ENCODE assay signal across 10 cellular contexts in the genomic region with DNA sequence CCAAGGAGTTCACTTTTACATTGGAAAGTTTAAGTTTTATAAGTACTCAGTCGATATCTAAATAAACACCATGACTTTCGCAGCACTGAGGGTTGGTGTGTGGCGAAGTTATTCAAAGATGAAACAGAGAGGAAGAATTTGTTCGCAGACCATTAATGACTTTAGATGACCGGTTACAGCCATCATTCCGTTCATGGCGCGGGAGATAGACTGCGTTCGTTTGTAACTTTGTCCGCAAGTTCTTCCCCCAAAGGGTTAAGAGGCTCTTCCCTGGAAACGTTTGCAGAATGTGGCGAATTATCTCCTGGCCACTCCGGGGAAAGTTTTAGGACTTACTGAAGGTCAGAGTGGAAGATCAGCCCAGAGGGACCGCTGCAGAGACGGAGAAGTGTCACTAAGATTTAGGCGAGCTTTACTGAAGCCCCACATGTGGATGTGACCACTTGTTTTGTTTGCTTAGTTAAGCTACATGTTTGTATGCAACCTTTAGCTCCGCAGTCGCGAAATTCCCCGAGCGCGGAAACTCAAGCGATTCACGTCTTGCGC. TPM values are rescaled to one million over a fixed set of nuclear protein-coding genes. Genes with fewer than 3 reads are reported as not detected.
DNase-seq lines count a peak whose midpoint lies in the region; ATAC-seq and TF ChIP-seq lines count a peak whose summit lies in the region.
"Had no signal": no experiment of that assay in that cellular context is flagged by ENCODE, and none has a peak within 500 bp of the region (broad histone marks: within the 10 kb centered on the region; RNA-seq: fewer than 3 reads in every experiment).

No MANE protein-coding gene starts in this region.

- peak overlapping the region; percentile 39; the same call in 1 of the 2 replicates for H3K27ac ChIP-seq in HEK293 (ENCODE audit: extremely low read depth, low read depth, low read length)
- H3K27ac ChIP-seq in mesenchymal stem cell (ENCODE audit: low read length, poor library complexity, severe bottlenecking), result no peak overlapping the region
- H3K27ac ChIP-seq in prostate gland, result no peak overlapping the region
- H3K27ac ChIP-seq: skin epidermis, upper lobe of right lung had no signal

- no peak overlapping the region for H2BK120ac ChIP-seq in mesenchymal stem cell (ENCODE audit: low read depth, low read length)

- H3K27me3 Mint-ChIP-seq in central memory CD8-positive, alpha-beta T cell, result peaks cover 73% of the 10 kb centered on the region

- no peak overlapping the region for H3K14ac ChIP-seq in mesenchymal stem cell (ENCODE audit: low read length in 2 of 2)

- under 1% methylated on average over 25 of the region's 26 CpGs for WGBS in mesenchymal stem cell
- 12% methylated on average over 26 of the region's 26 CpGs for WGBS in prostate gland

- H2BK5ac ChIP-seq in mesenchymal stem cell (ENCODE audit: low read depth, low read length, poor library complexity, severe bottlenecking), result no peak overlapping the region

- no peak overlapping the region for H2AK5ac ChIP-seq in mesenchymal stem cell (ENCODE audit: low read length, severe bottlenecking)

- CTCF ChIA-PET in HEK293 (lab: Yijun Ruan, JAX), result interaction anchor here (0.6 to 5.1 kb wide), 35 partner anchors 9 to 529 kb away, joined by 3 to 56 read pairs (median 4); no protein-coding TSS in a partner anchor

- H2AFZ ChIP-seq in mesenchymal stem cell (ENCODE audit: low read depth, low read length), result no peak overlapping the region

- no peak overlapping the region for H2BK12ac ChIP-seq in mesenchymal stem cell (ENCODE audit: low read length in 2 of 2)

- H3K4me1 ChIP-seq in HEK293 (ENCODE audit: control insufficient read depth, insufficient read depth, low read length) (no peaks in the 10 kb centered on the region), mesenchymal stem cell (ENCODE audit: control insufficient read depth, insufficient read depth, low read depth, low read length) (peaks cover 9% of the 10 kb centered on the region), prostate gland (replicated peaks) (no peaks in the 10 kb centered on the region)

- ATAC-seq in central memory CD8-positive, alpha-beta T cell (replicated peaks; ENCODE audit: extremely low read depth, poor library complexity, severe bottlenecking), result no peak
- ATAC-seq in GM21367 (IDR thresholded peaks at IDR 0.05; ENCODE audit: unreplicated experiment), result no peak

- intact Hi-C loops in prostate gland (cut with DNase I), result loop anchor here (5.0 kb wide), 1 partner anchor 233 kb away; no protein-coding TSS in a partner anchor

- H3K9me3 ChIP-seq in HEK293 (ENCODE audit: control insufficient read depth, insufficient read depth, low read depth, low read length), result no peaks in the 10 kb centered on the region
- no peaks in the 10 kb centered on the region for H3K9me3 ChIP-seq in mesenchymal stem cell (ENCODE audit: control insufficient read depth, low read length)
- H3K9me3 ChIP-seq in prostate gland, result no peaks in the 10 kb centered on the region
- H3K9me3 ChIP-seq: upper lobe of right lung had no signal

- H3K4me3 ChIP-seq in AG10803 (ENCODE audit: low read length), result peak overlapping the region; percentile 70
- peak overlapping the region; percentile 43 for H3K4me3 ChIP-seq in HEK293 (ENCODE audit: low read depth, low read length)
- peak overlapping the region; percentile 47 to 59 for H3K4me3 ChIP-seq in mesenchymal stem cell (ENCODE audit: insufficient read depth in 1 of 2, low read depth in 1 of 2, low read length in 2 of 2)
- H3K4me3 ChIP-seq in prostate gland, result peak overlapping the region in 1 of 2 donors; percentile 8

- POLR2A ChIA-PET in HEK293 (lab: Yijun Ruan, JAX), result no interaction called here

- peak overlapping the region; percentile 97 for H3K4me2 ChIP-seq in mesenchymal stem cell (ENCODE audit: low read length, poor library complexity, severe bottlenecking)

- H3K4me1 Mint-ChIP-seq in central memory CD8-positive, alpha-beta T cell, result peaks cover 8% of the 10 kb centered on the region

- H4K8ac ChIP-seq in mesenchymal stem cell (ENCODE audit: low read length), result no peak overlapping the region

- H3K9ac ChIP-seq in mesenchymal stem cell (ENCODE audit: low read length), result no peak overlapping the region

- TF ChIP-seq CTCF in AG10803 (conservative IDR thresholded peaks at IDR 0.05; ENCODE audit: low read length), result no peak
- no peak for TF ChIP-seq CTCF in HEK293 (tag by site-specific recombination; IDR thresholded peaks at IDR 0.05)
- TF ChIP-seq CTCF in prostate gland (IDR thresholded peaks at IDR 0.05), result no peak

- H3K9me3 Mint-ChIP-seq in central memory CD8-positive, alpha-beta T cell, result no peaks in the 10 kb centered on the region

- H3K36me3 ChIP-seq in HEK293 (ENCODE audit: control insufficient read depth in 2 of 2, insufficient read depth in 1 of 2, low read length in 2 of 2) (no peaks in the 10 kb centered on the region), mesenchymal stem cell (ENCODE audit: control insufficient read depth in 1 of 2, insufficient read depth in 2 of 2, low read depth in 1 of 2, low read length in 2 of 2) (no peaks in the 10 kb centered on the region), prostate gland (no peaks in the 10 kb centered on the region)
- H3K36me3 ChIP-seq: upper lobe of right lung had no signal

- H3K23ac ChIP-seq in mesenchymal stem cell (ENCODE audit: low read length in 2 of 2), result no peak overlapping the region

- H2BK15ac ChIP-seq in mesenchymal stem cell (ENCODE audit: low read depth, poor library complexity, severe bottlenecking), result no peak overlapping the region

- no peak for DNase-seq in AG10803 (ENCODE audit: low read depth)
- DNase-seq in central memory CD8-positive, alpha-beta T cell (ENCODE audit: low spot score in 2 of 2), result no peak
- peak; percentile 50 for DNase-seq in mesenchymal stem cell
- no peak for DNase-seq in AML-193 (lab: John Stamatoyannopoulos, UW)
- no peak for DNase-seq in prostate gland (ENCODE audit: low spot score)
- no peak for DNase-seq in amniotic stem cell (lab: John Stamatoyannopoulos, UW)

- peaks cover 2% of the 10 kb centered on the region for H3K79me1 ChIP-seq in mesenchymal stem cell (replicated peaks; ENCODE audit: low read length, poor library complexity, severe bottlenecking)

- H3K18ac ChIP-seq in mesenchymal stem cell (ENCODE audit: low read depth in 1 of 2, low read length in 2 of 2), result no peak overlapping the region

- H3K36me3 Mint-ChIP-seq in central memory CD8-positive, alpha-beta T cell (ENCODE audit: insufficient read depth), result peaks cover 33% of the 10 kb centered on the region

- H3K27me3 ChIP-seq in mesenchymal stem cell (ENCODE audit: control insufficient read depth in 1 of 2, insufficient read depth in 1 of 2, low read length in 2 of 2) (peaks cover 34 to 70% of the 10 kb centered on the region in 2 experiments), prostate gland (replicated peaks; ENCODE audit: insufficient read depth) (peaks cover 40% of the 10 kb centered on the region)

- TF ChIP-seq POLR2A in prostate gland (IDR thresholded peaks at IDR 0.05), result no peak

- H3K27ac Mint-ChIP-seq in central memory CD8-positive, alpha-beta T cell (ENCODE audit: low read depth), result peak overlapping the region; percentile 25

- H3K4ac ChIP-seq in mesenchymal stem cell (ENCODE audit: low read depth in 1 of 2, low read length in 2 of 2), result no peak overlapping the region

- H4K91ac ChIP-seq in mesenchymal stem cell (ENCODE audit: low read length), result no peak overlapping the region

- peak overlapping the region; percentile 18 for H3K4me3 Mint-ChIP-seq in central memory CD8-positive, alpha-beta T cell

TF ChIP-seq in HEK293, 187 proteins besides CTCF, POLR2A, EP300 and RAD21:
- TF ChIP-seq PRDM1 (tag by site-specific recombination; IDR thresholded peaks at IDR 0.05) (peak; percentile 47; the same call in 1 of the 2 replicates), ZNF426 (tag by site-specific recombination; IDR thresholded peaks at IDR 0.05) (no peak)
- TF ChIP-seq, protein P1, sequence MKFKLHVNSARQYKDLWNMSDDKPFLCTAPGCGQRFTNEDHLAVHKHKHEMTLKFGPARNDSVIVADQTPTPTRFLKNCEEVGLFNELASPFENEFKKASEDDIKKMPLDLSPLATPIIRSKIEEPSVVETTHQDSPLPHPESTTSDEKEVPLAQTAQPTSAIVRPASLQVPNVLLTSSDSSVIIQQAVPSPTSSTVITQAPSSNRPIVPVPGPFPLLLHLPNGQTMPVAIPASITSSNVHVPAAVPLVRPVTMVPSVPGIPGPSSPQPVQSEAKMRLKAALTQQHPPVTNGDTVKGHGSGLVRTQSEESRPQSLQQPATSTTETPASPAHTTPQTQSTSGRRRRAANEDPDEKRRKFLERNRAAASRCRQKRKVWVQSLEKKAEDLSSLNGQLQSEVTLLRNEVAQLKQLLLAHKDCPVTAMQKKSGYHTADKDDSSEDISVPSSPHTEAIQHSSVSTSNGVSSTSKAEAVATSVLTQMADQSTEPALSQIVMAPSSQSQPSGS (tag by site-specific recombination; IDR thresholded peaks at IDR 0.05; ENCODE audit: low read depth), result no peak
- TF ChIP-seq, protein P2, sequence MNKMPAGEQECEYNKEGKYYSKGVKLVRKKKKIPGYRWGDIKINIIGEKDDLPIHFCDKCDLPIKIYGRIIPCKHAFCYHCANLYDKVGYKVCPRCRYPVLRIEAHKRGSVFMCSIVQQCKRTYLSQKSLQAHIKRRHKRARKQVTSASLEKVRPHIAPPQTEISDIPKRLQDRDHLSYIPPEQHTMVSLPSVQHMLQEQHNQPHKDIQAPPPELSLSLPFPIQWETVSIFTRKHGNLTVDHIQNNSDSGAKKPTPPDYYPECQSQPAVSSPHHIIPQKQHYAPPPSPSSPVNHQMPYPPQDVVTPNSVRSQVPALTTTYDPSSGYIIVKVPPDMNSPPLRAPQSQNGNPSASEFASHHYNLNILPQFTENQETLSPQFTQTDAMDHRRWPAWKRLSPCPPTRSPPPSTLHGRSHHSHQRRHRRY (tag by site-specific recombination; IDR thresholded peaks at IDR 0.05), result no peak

RNA-seq across cellular contexts. Expression of a gene that starts 2.2 kb away (rescaled TPM):
- polyA plus RNA-seq in mesenchymal stem cell (2013, experiment 1 of 2), result 5.7 TPM
- 5.4 TPM for polyA plus RNA-seq in mesenchymal stem cell (2013, experiment 2 of 2)
- total RNA-seq in prostate gland, result 1 to 10 TPM; 1.6 to 2.8 TPM

RNA-seq across cellular contexts. Expression of a gene that starts 47.5 kb away (rescaled TPM):
- 1,135 TPM for polyA plus RNA-seq in mesenchymal stem cell (2013, experiment 1 of 2)
- polyA plus RNA-seq in mesenchymal stem cell (2013, experiment 2 of 2), result 1,137 TPM
- total RNA-seq in prostate gland, result 100 to 1,000 TPM; 363 to 598 TPM
